17 cellular contexts compared by ENCODE assay signal in the genomic region with DNA sequence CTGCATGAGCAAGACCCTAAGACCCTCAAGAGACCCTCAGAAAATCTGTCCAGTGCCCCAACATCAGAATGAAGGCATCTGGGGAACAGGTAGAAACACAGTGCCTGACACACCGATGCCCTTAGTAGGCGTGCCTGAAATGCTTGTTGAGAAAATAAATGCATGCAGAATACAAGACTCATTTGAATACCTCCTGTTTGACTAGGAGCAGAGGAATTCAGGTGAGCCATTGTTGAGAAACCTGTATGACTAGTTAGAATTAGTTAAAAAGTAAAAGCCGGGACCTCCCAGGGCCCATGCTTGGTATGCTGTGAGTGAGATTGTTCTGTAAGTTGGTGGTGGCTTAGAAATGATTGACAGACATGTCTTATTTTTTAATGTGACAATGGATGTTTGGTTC. TPM values are rescaled to one million over a fixed set of nuclear protein-coding genes. Genes with fewer than 3 reads are reported as not detected.
DNase-seq lines count a peak whose midpoint lies in the region; ATAC-seq, FAIRE-seq and TF ChIP-seq lines count a peak whose summit lies in the region.
"Had no signal": no experiment of that assay in that cellular context is flagged by ENCODE, and none has a peak within 500 bp of the region (broad histone marks: within the 10 kb centered on the region; RNA-seq: fewer than 3 reads in every experiment).

No MANE protein-coding gene starts in this region.

- H3K4me3 ChIP-seq in kidney (ENCODE audit: low read length in 2 of 2) (no peak overlapping the region), thyroid gland (replicated peaks in 1 of 3) (no peak overlapping the region)
- H3K4me3 ChIP-seq: BLaER1, MG63, tibial nerve had no signal

- H3K4me3 Mint-ChIP-seq in WTC11 = peak overlapping the region; percentile 47
- H3K4me3 Mint-ChIP-seq: activated CD8-positive, alpha-beta T cell treated with anti-CD3 and anti-CD28 coated beads for 36 hours; natural killer cell had no signal

- H3K9me3 ChIP-seq in kidney (ENCODE audit: control insufficient read depth in 1 of 2, low read length in 2 of 2) (no peaks in the 10 kb centered on the region), thyroid gland (no peaks in the 10 kb centered on the region)
- H3K9me3 ChIP-seq: BLaER1, MG63, tibial nerve had no signal

- WGBS in thyroid gland, 2 donors = 30 to 43% methylated on average over 3 of the region's 3 CpGs

- H3K4me1 ChIP-seq in kidney (ENCODE audit: control insufficient read depth in 1 of 2, insufficient read depth in 1 of 2, low read depth in 1 of 2, low read length in 2 of 2) (peaks cover 45 to 67% of the 10 kb centered on the region in 2 donors), thyroid gland (peaks cover 15 to 37% of the 10 kb centered on the region in 2 donors)
- H3K4me1 ChIP-seq: BLaER1, tibial nerve had no signal

- H3K27ac Mint-ChIP-seq in WTC11 = peak overlapping the region; percentile 98
- H3K27ac Mint-ChIP-seq: activated CD8-positive, alpha-beta T cell treated with anti-CD3 and anti-CD28 coated beads for 36 hours; natural killer cell had no signal

- H3K27me3 Mint-ChIP-seq in WTC11 (ENCODE audit: low read depth) = no peaks in the 10 kb centered on the region

- ATAC-seq in WTC11 (peak; percentile 89), HG03520 (IDR thresholded peaks at IDR 0.05; ENCODE audit: unreplicated experiment) (no peak), GM18873 (IDR thresholded peaks at IDR 0.05; ENCODE audit: low FRiP score, unreplicated experiment) (no peak), HG03457 (IDR thresholded peaks at IDR 0.05; ENCODE audit: unreplicated experiment) (no peak)
- ATAC-seq: activated CD8-positive, alpha-beta T cell treated with anti-CD3 and anti-CD28 coated beads for 36 hours; natural killer cell had no signal

- peaks cover 69% of the 10 kb centered on the region for H3K4me1 Mint-ChIP-seq in WTC11
- H3K4me1 Mint-ChIP-seq: natural killer cell had no signal

- H3K36me3 ChIP-seq in kidney (ENCODE audit: control insufficient read depth in 1 of 2, insufficient read depth in 2 of 2, low read length in 2 of 2) (no peaks in the 10 kb centered on the region), thyroid gland (no peaks in the 10 kb centered on the region)
- H3K36me3 ChIP-seq: BLaER1, MG63, tibial nerve had no signal

- H3K9me3 Mint-ChIP-seq in WTC11 = no peaks in the 10 kb centered on the region
- H3K9me3 Mint-ChIP-seq: activated CD8-positive, alpha-beta T cell treated with anti-CD3 and anti-CD28 coated beads for 36 hours; natural killer cell had no signal

- DNase-seq in HK-2 (ENCODE audit: unreplicated experiment) (peak; percentile 49), WTC11 (ENCODE audit: low spot score) (no peak), kidney (no peak), thyroid gland (peak; percentile 56 to 59)
- DNase-seq: activated CD8-positive, alpha-beta T cell treated with anti-CD3 and anti-CD28 coated beads for 36 hours; activated effector memory CD4-positive, alpha-beta T cell treated with Interleukin-2 at 50 U/mL for 16 hours; aorta; GOT3; MG63; natural killer cell; stimulated activated CD8-positive, alpha-beta memory T cell treated with anti-CD3 and anti-CD28 coated beads, Interleukin-4, amount 100 ng/mL, for 48 hours had no signal

- H3K27me3 ChIP-seq in thyroid gland = no peaks in the 10 kb centered on the region
- H3K27me3 ChIP-seq: BLaER1, MG63, tibial nerve had no signal

- POLR2A ChIA-PET in WTC11 (lab: Charles Lee) = no interaction called here

- TF ChIP-seq CTCF in WTC11 (IDR thresholded peaks at IDR 0.05) (no peak), kidney (IDR thresholded peaks at IDR 0.05; ENCODE audit: borderline replicate concordance, extremely low read depth, insufficient read depth) (no peak), thyroid gland (IDR thresholded peaks at IDR 0.05) (no peak)

- FAIRE-seq in kidney (lab: Jason Lieb, UNC) = peak; percentile 54

- CTCF ChIA-PET in WTC11 (lab: Charles Lee) = interaction anchor here (0.6 kb wide), 1 partner anchor 25 kb away, joined by 3 read pairs; no protein-coding TSS in a partner anchor

- H3K36me3 Mint-ChIP-seq in WTC11 = peaks cover 7% of the 10 kb centered on the region
- H3K36me3 Mint-ChIP-seq: natural killer cell had no signal

- H3K27ac ChIP-seq in kidney (ENCODE audit: low read depth in 2 of 2, low read length in 2 of 2) (peak overlapping the region; percentile 60 to 63), thyroid gland (peak overlapping the region in 1 of 3 donors; percentile 30)
- H3K27ac ChIP-seq: BLaER1, HL-60, tibial nerve had no signal

- intact Hi-C loops in kidney (cut with DNase I) = no loop called here
- intact Hi-C loops in thyroid gland (cut with DNase I) = no loop called here

- H3K9ac ChIP-seq in kidney (ENCODE audit: low read length in 2 of 2) = no peak overlapping the region
- H3K9ac ChIP-seq: BLaER1 had no signal

- TF ChIP-seq POLR2A in thyroid gland (IDR thresholded peaks at IDR 0.05) = no peak

TF ChIP-seq in WTC11, 78 proteins besides CTCF, POLR2A, EP300 and RAD21 (continues in another document):
- TF ChIP-seq FOXJ3 (CRISPR knock-in tag; IDR thresholded peaks at IDR 0.05; ENCODE audit: borderline replicate concordance) = no peak
- TF ChIP-seq, protein P1, sequence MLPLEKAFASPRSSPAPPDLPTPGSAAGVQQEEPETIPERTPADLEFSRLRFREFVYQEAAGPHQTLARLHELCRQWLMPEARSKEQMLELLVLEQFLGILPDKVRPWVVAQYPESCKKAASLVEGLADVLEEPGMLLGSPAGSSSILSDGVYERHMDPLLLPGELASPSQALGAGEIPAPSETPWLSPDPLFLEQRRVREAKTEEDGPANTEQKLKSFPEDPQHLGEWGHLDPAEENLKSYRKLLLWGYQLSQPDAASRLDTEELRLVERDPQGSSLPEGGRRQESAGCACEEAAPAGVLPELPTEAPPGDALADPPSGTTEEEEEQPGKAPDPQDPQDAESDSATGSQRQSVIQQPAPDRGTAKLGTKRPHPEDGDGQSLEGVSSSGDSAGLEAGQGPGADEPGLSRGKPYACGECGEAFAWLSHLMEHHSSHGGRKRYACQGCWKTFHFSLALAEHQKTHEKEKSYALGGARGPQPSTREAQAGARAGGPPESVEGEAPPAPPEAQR (CRISPR knock-in tag; IDR thresholded peaks at IDR 0.05) = no peak
- TF ChIP-seq CREM (CRISPR knock-in tag; IDR thresholded peaks at IDR 0.05) = no peak
- TF ChIP-seq ESRRA (CRISPR knock-in tag; IDR thresholded peaks at IDR 0.05; ENCODE audit: borderline replicate concordance) = no peak
- TF ChIP-seq NR3C1 (CRISPR knock-in tag; conservative IDR thresholded peaks at IDR 0.05; ENCODE audit: low read depth) = no peak
- no peak for TF ChIP-seq IRF2 (CRISPR knock-in tag; IDR thresholded peaks at IDR 0.05; ENCODE audit: borderline replicate concordance, low read depth)
- TF ChIP-seq, protein P2, sequence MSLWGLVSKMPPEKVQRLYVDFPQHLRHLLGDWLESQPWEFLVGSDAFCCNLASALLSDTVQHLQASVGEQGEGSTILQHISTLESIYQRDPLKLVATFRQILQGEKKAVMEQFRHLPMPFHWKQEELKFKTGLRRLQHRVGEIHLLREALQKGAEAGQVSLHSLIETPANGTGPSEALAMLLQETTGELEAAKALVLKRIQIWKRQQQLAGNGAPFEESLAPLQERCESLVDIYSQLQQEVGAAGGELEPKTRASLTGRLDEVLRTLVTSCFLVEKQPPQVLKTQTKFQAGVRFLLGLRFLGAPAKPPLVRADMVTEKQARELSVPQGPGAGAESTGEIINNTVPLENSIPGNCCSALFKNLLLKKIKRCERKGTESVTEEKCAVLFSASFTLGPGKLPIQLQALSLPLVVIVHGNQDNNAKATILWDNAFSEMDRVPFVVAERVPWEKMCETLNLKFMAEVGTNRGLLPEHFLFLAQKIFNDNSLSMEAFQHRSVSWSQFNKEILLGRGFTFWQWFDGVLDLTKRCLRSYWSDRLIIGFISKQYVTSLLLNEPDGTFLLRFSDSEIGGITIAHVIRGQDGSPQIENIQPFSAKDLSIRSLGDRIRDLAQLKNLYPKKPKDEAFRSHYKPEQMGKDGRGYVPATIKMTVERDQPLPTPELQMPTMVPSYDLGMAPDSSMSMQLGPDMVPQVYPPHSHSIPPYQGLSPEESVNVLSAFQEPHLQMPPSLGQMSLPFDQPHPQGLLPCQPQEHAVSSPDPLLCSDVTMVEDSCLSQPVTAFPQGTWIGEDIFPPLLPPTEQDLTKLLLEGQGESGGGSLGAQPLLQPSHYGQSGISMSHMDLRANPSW (CRISPR knock-in tag; conservative IDR thresholded peaks at IDR 0.05; ENCODE audit: low read depth) = no peak
- TF ChIP-seq, protein P3, sequence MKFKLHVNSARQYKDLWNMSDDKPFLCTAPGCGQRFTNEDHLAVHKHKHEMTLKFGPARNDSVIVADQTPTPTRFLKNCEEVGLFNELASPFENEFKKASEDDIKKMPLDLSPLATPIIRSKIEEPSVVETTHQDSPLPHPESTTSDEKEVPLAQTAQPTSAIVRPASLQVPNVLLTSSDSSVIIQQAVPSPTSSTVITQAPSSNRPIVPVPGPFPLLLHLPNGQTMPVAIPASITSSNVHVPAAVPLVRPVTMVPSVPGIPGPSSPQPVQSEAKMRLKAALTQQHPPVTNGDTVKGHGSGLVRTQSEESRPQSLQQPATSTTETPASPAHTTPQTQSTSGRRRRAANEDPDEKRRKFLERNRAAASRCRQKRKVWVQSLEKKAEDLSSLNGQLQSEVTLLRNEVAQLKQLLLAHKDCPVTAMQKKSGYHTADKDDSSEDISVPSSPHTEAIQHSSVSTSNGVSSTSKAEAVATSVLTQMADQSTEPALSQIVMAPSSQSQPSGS (CRISPR knock-in tag; IDR thresholded peaks at IDR 0.05; ENCODE audit: borderline replicate concordance, low read depth) = no peak
- TF ChIP-seq, protein P4, sequence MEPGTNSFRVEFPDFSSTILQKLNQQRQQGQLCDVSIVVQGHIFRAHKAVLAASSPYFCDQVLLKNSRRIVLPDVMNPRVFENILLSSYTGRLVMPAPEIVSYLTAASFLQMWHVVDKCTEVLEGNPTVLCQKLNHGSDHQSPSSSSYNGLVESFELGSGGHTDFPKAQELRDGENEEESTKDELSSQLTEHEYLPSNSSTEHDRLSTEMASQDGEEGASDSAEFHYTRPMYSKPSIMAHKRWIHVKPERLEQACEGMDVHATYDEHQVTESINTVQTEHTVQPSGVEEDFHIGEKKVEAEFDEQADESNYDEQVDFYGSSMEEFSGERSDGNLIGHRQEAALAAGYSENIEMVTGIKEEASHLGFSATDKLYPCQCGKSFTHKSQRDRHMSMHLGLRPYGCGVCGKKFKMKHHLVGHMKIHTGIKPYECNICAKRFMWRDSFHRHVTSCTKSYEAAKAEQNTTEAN (CRISPR knock-in tag; IDR thresholded peaks at IDR 0.05) = no peak
- TF ChIP-seq SP1 (CRISPR knock-in tag; conservative IDR thresholded peaks at IDR 0.05) = no peak

RNA-seq across cellular contexts. Expression of a gene that starts 55.0 kb away (rescaled TPM):
- total RNA-seq in WTC11 (2021) = 29.1 to 48.4 TPM (median 31.6 TPM) in 3 replicates
- 174 TPM for total RNA-seq in kidney
- 74.4 TPM for polyA plus RNA-seq in kidney (ENCODE audit: insufficient read depth, low read depth, low replicate concordance)
- total RNA-seq in thyroid gland = 10 to 100 TPM; 38.7 to 80.1 (median 54.0) TPM

Comparison
In these comparisons a context has a peak if more than half of its experiments do, and no peak if none do; other contexts are left out.
1. DNase-seq: peak in HK-2 (single experiment) and thyroid gland (2 of 2); none in WTC11 (single experiment) and kidney (single experiment).